Comparison of ENCODE assay signal across 34 cellular contexts in the genomic region with DNA sequence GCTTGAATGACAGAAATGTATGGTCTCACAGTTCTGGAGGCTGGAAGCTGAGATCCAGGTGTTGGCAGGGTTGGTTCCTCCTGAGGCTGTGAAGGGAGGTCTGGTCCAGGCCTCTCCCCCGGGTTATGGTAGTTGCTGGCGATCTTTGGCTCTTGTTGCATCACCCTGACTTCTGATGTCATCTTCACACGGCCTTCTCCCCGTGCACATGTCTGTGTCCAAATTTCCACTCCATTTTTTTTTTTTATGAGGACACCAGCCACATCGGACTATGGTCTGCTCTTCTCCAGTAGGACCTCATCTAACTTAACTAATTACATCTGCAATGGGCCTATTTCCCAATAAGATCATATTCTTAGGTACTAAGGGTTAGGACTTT.
"Had no signal": no experiment of that assay in that cellular context is flagged by ENCODE, and none has a peak within 500 bp of the region (broad histone marks: within the 10 kb centered on the region; RNA-seq: fewer than 3 reads in every experiment).

No MANE protein-coding gene starts in this region.

- DNase-seq: activated B cell treated with CpG ODN at 0.5 μM for 24 hours; activated CD4-positive, alpha-beta memory T cell treated with anti-CD3 and anti-CD28 coated beads, Interleukin-2, amount 10 ng/mL, durations not matched to agents 7 days and 5 days; activated CD4-positive, alpha-beta T cell treated with anti-CD3 and anti-CD28 coated beads for 4 hours; activated CD4-positive, alpha-beta T cell treated with anti-CD3 and anti-CD28 coated beads, Interleukin-2, amount 50 U/mL, for 1 hour; activated CD4-positive, CD25-positive, alpha-beta regulatory T cell treated with anti-CD3 and anti-CD28 coated beads, Interleukin-2, amount 50 U/mL, for 72 hours; activated CD8-positive, alpha-beta memory T cell treated with anti-CD3 and anti-CD28 coated beads for 24 hours; activated CD8-positive, alpha-beta memory T cell treated with anti-CD3 and anti-CD28 coated beads, Interleukin-2, amount 10 ng/mL, durations not matched to agents 7 days and 5 days; activated CD8-positive, alpha-beta memory T cell treated with anti-CD3 and anti-CD28 coated beads, Interleukin-2, amount 50 U/mL, for 48 hours; activated gamma-delta T cell; activated naive CD4-positive, alpha-beta T cell treated with Interleukin-2 at 50 U/mL for 16 hours; activated naive CD8-positive, alpha-beta T cell treated with anti-CD3 and anti-CD28 coated beads, Interleukin-2, amount 10 ng/mL, durations not matched to agents 7 days and 5 days; activated T-cell treated with anti-CD3 and anti-CD28 coated beads, Interleukin-2, amount 50 U/mL, for 72 hours; amygdala; Kasumi-1; KG1; MG63; NCI-H1092; NCI-H1436 treated with DMSO at 0.1 percent for 48 hours; NCI-H1694 treated with DMSO at 0.1 percent for 48 hours; NCI-H2029; NCI-H510A; NCI-H748 treated with DMSO at 0.1 percent for 48 hours; NK-92 treated with Interleukin-12 subunit alpha and Interleukin-12 subunit beta, amount 100 ng/mL, for 24 hours; Right ventricle myocardium superior; SW 1271; T-helper 1 cell; T-helper 2 cell; T-helper 9 cell had no signal

- H3K9me3 ChIP-seq: ascending aorta, MG63 had no signal

- H3K9me3 Mint-ChIP-seq: activated CD4-positive, alpha-beta memory T cell treated with anti-CD3 and anti-CD28 coated beads, Interleukin-2, amount 10 ng/mL, durations not matched to agents 7 days and 5 days; activated naive CD4-positive, alpha-beta T cell treated with anti-CD3 and anti-CD28 coated beads, Interleukin-2, amount 50 U/mL, for 24 hours; activated naive CD8-positive, alpha-beta T cell treated with anti-CD3 and anti-CD28 coated beads, Interleukin-2, amount 10 ng/mL, durations not matched to agents 7 days and 5 days; activated T-cell treated with anti-CD3 and anti-CD28 coated beads, Interleukin-2, amount 50 U/mL, for 72 hours; activated T-helper 17 cell treated with anti-CD3 and anti-CD28 coated beads, Interleukin-2, amount 50 U/mL, for 72 hours; central memory CD8-positive, alpha-beta T cell had no signal

- H3K36me3 Mint-ChIP-seq: activated CD8-positive, alpha-beta memory T cell treated with anti-CD3 and anti-CD28 coated beads, Interleukin-2, amount 10 ng/mL, durations not matched to agents 7 days and 5 days; activated naive CD4-positive, alpha-beta T cell treated with anti-CD3 and anti-CD28 coated beads, Interleukin-2, amount 50 U/mL, for 24 hours; activated naive CD8-positive, alpha-beta T cell treated with anti-CD3 and anti-CD28 coated beads, Interleukin-2, amount 10 ng/mL, durations not matched to agents 7 days and 5 days had no signal

- H3K4me1 Mint-ChIP-seq: activated CD4-positive, alpha-beta memory T cell treated with anti-CD3 and anti-CD28 coated beads, Interleukin-2, amount 10 ng/mL, durations not matched to agents 7 days and 5 days; activated CD8-positive, alpha-beta memory T cell treated with anti-CD3 and anti-CD28 coated beads, Interleukin-2, amount 10 ng/mL, durations not matched to agents 7 days and 5 days; activated naive CD4-positive, alpha-beta T cell treated with anti-CD3 and anti-CD28 coated beads, Interleukin-2, amount 50 U/mL, for 24 hours; activated naive CD8-positive, alpha-beta T cell treated with anti-CD3 and anti-CD28 coated beads, Interleukin-2, amount 10 ng/mL, durations not matched to agents 7 days and 5 days; activated T-helper 17 cell treated with anti-CD3 and anti-CD28 coated beads, Interleukin-2, amount 50 U/mL, for 72 hours; central memory CD8-positive, alpha-beta T cell had no signal

- H3K27ac ChIP-seq: ascending aorta, cardiac muscle cell, VCaP had no signal

- H3K4me3 ChIP-seq: ascending aorta, cardiac muscle cell, MG63 had no signal

- H3K4me3 Mint-ChIP-seq: activated B cell treated with CpG ODN at 0.5 μM for 24 hours; activated CD4-positive, alpha-beta memory T cell treated with anti-CD3 and anti-CD28 coated beads, Interleukin-2, amount 10 ng/mL, durations not matched to agents 7 days and 5 days; activated CD8-positive, alpha-beta memory T cell treated with anti-CD3 and anti-CD28 coated beads, Interleukin-2, amount 10 ng/mL, durations not matched to agents 7 days and 5 days; activated naive CD4-positive, alpha-beta T cell treated with anti-CD3 and anti-CD28 coated beads, Interleukin-2, amount 50 U/mL, for 24 hours; activated naive CD8-positive, alpha-beta T cell treated with anti-CD3 and anti-CD28 coated beads, Interleukin-2, amount 10 ng/mL, durations not matched to agents 7 days and 5 days; activated T-cell treated with anti-CD3 and anti-CD28 coated beads, Interleukin-2, amount 50 U/mL, for 72 hours; activated T-helper 17 cell treated with anti-CD3 and anti-CD28 coated beads, Interleukin-2, amount 50 U/mL, for 72 hours; central memory CD8-positive, alpha-beta T cell had no signal

- H3K27me3 ChIP-seq: ascending aorta, cardiac muscle cell, MG63 had no signal

- ATAC-seq: activated CD8-positive, alpha-beta memory T cell treated with anti-CD3 and anti-CD28 coated beads, Interleukin-2, amount 10 ng/mL, durations not matched to agents 7 days and 5 days; activated T-cell treated with anti-CD3 and anti-CD28 coated beads, Interleukin-2, amount 50 U/mL, for 72 hours; activated T-helper 17 cell treated with anti-CD3 and anti-CD28 coated beads, Interleukin-2, amount 50 U/mL, for 72 hours had no signal

- H3K36me3 ChIP-seq: ascending aorta, cardiac muscle cell, MG63 had no signal

- H3K27ac Mint-ChIP-seq: activated B cell treated with CpG ODN at 0.5 μM for 24 hours; activated CD4-positive, alpha-beta memory T cell treated with anti-CD3 and anti-CD28 coated beads, Interleukin-2, amount 10 ng/mL, durations not matched to agents 7 days and 5 days; activated CD8-positive, alpha-beta memory T cell treated with anti-CD3 and anti-CD28 coated beads, Interleukin-2, amount 10 ng/mL, durations not matched to agents 7 days and 5 days; activated naive CD4-positive, alpha-beta T cell treated with anti-CD3 and anti-CD28 coated beads, Interleukin-2, amount 50 U/mL, for 24 hours; activated naive CD8-positive, alpha-beta T cell treated with anti-CD3 and anti-CD28 coated beads, Interleukin-2, amount 10 ng/mL, durations not matched to agents 7 days and 5 days; activated T-cell treated with anti-CD3 and anti-CD28 coated beads, Interleukin-2, amount 50 U/mL, for 72 hours; activated T-helper 17 cell treated with anti-CD3 and anti-CD28 coated beads, Interleukin-2, amount 50 U/mL, for 72 hours had no signal
